Comparison of ENCODE assay signal across 8 cellular contexts in genomic region chr7:128596336-128597128, GRCh38.
A peak's percentile ranks its signal among the peaks of the same experiment; 100 is the strongest.
DNase-seq lines count a peak whose midpoint lies in the region; ATAC-seq, FAIRE-seq and TF ChIP-seq lines count a peak whose summit lies in the region.
"Not testable (repeated sequence)": the region's sequence is repeated elsewhere in the genome, so short reads cannot be mapped to it uniquely, and the experiment has no call there.

No MANE protein-coding gene starts in this region.

- H3K4me3 ChIP-seq in CD4-positive, alpha-beta memory T cell (ENCODE audit: low read length in 2 of 2); Panc1 (ENCODE audit: low read depth in 2 of 2, low read length in 2 of 2); adrenal gland; HepG2 (replicated peaks in 1 of 3; ENCODE audit: insufficient read depth in 1 of 3, low read depth in 2 of 3, low read length in 3 of 3); neural progenitor cell: not testable (repeated sequence)

- H3K36me3 Mint-ChIP-seq in CD4-positive, alpha-beta memory T cell = peaks cover 41 to 67% of the 10 kb centered on the region in 2 donors
- H3K36me3 Mint-ChIP-seq in H9 (ENCODE audit: insufficient read depth in 1 of 3, low read depth in 3 of 3) (peaks cover 7 to 37% (median 36%) of the 10 kb centered on the region in 3 experiments; a peak in 6 of 7 replicates), neural progenitor cell (peaks cover 35% of the 10 kb centered on the region)
- peaks cover 45% of the 10 kb centered on the region for H3K36me3 Mint-ChIP-seq in effector memory CD8-positive, alpha-beta T cell (ENCODE audit: insufficient read depth)
- H3K36me3 Mint-ChIP-seq in stimulated activated memory B cell treated with anti-CD40 and anti-IgM and Interleukin-4, amounts not matched to agents 10 μg/mL and 1 μg/mL and 100 μg/mL, for 72 hours = peaks cover 48% of the 10 kb centered on the region

- H3K23me2 ChIP-seq in H9 (ENCODE audit: insufficient read length, low read depth, low read length, poor library complexity, severe bottlenecking) = not testable (repeated sequence)

- H3K27ac Mint-ChIP-seq in CD4-positive, alpha-beta memory T cell = peak overlapping the region in 4 of 7 donors; percentile 21 to 78 (median 55)
- H3K27ac Mint-ChIP-seq in H9 = peak overlapping the region in 2 of 3 experiments; percentile 1 to 9; a peak in 3 of 7 replicates
- H3K27ac Mint-ChIP-seq in effector memory CD8-positive, alpha-beta T cell = peak overlapping the region; percentile 3 to 28
- H3K27ac Mint-ChIP-seq in neural progenitor cell = not testable (repeated sequence)
- H3K27ac Mint-ChIP-seq in stimulated activated memory B cell treated with anti-CD40 and anti-IgM and Interleukin-4, amounts not matched to agents 10 μg/mL and 1 μg/mL and 100 μg/mL, for 72 hours = peak overlapping the region; percentile 29

- not testable (repeated sequence) for H3K79me1 ChIP-seq in H9 (ENCODE audit: insufficient read depth, low read depth, low read length, poor library complexity, severe bottlenecking)

- H3T11ph ChIP-seq in H9 (ENCODE audit: low read length) = not testable (repeated sequence)

- not testable (repeated sequence) for H3K36me3 ChIP-seq in CD4-positive, alpha-beta memory T cell (ENCODE audit: insufficient read depth, low read length); Panc1 (ENCODE audit: control insufficient read depth, insufficient read depth, low read length); neural progenitor cell
- H3K36me3 ChIP-seq in adrenal gland (replicated peaks in 1 of 2) = peaks cover 0 to 15% of the 10 kb centered on the region in 2 donors
- peaks cover 1 to 25% of the 10 kb centered on the region in 2 experiments; a peak in 4 of 5 replicates for H3K36me3 ChIP-seq in HepG2 (replicated peaks in 1 of 2; ENCODE audit: control insufficient read depth in 1 of 2, insufficient read depth in 2 of 2, low read length in 2 of 2)

- H2BK20ac ChIP-seq in H9 (ENCODE audit: low read depth, low read length, poor library complexity, severe bottlenecking) = not testable (repeated sequence)

- H4K5ac ChIP-seq in H9 (ENCODE audit: insufficient read length, low read depth, low read length) = not testable (repeated sequence)

- H3F3A ChIP-seq in neural progenitor cell (ENCODE audit: low read depth) = not testable (repeated sequence)

- H3K9me3 Mint-ChIP-seq in CD4-positive, alpha-beta memory T cell; H9; effector memory CD8-positive, alpha-beta T cell; neural progenitor cell; stimulated activated memory B cell treated with anti-CD40 and anti-IgM and Interleukin-4, amounts not matched to agents 10 μg/mL and 1 μg/mL and 100 μg/mL, for 72 hours: not testable (repeated sequence)

- H2AFZ ChIP-seq in H9 (ENCODE audit: low read length); HepG2 (ENCODE audit: low read length); neural progenitor cell (replicated peaks): not testable (repeated sequence)

- H3K14ac ChIP-seq in H9 (ENCODE audit: insufficient read depth, low read length) = not testable (repeated sequence)

- not testable (repeated sequence) for H2BK12ac ChIP-seq in H9 (ENCODE audit: insufficient read length, low read depth, low read length)

- H3K9ac ChIP-seq in H9 (ENCODE audit: extremely low read depth, insufficient read length, low read length); neural progenitor cell: not testable (repeated sequence)
- H3K9ac ChIP-seq in HepG2 (ENCODE audit: insufficient read depth, low read depth, low read length) = 0 out of 2 replicates have a peak overlapping the region, but pooled peaks have one; percentile 29

- in situ Hi-C loops in Panc1 (cut with HindIII; ENCODE audit: low pct_unique_long_range_greater_than_20kb, low sequenced_read_pairs); HepG2 (cut with HindIII; ENCODE audit: extremely low pct_ligation_motif_present, low pct_unique_long_range_greater_than_20kb): not testable (repeated sequence)

- not testable (repeated sequence) for H3K56ac ChIP-seq in H9 (ENCODE audit: insufficient read length, low read depth, low read length)

- BruUV-seq in Panc1 (replicated peaks; lab: Mats Ljungman, UMichigan); HepG2 (replicated peaks; lab: Mats Ljungman, UMichigan): not testable (repeated sequence)

- not testable (repeated sequence) for H3K27me3 ChIP-seq in CD4-positive, alpha-beta memory T cell (ENCODE audit: insufficient read depth, low read length); H9 (ENCODE audit: insufficient read depth, low read length); Panc1 (ENCODE audit: control insufficient read depth, insufficient read depth, low read length); adrenal gland; HepG2 (ENCODE audit: control insufficient read depth in 1 of 2, insufficient read depth in 2 of 2, low read length in 2 of 2); neural progenitor cell

- ATAC-seq in Panc1 (peak; percentile 21; the same call in 1 of the 2 replicates), HepG2 (peak; percentile 96)
- not testable (repeated sequence) for ATAC-seq in effector memory CD8-positive, alpha-beta T cell (replicated peaks); stimulated activated memory B cell treated with anti-CD40 and anti-IgM and Interleukin-4, amounts not matched to agents 10 μg/mL and 1 μg/mL and 100 μg/mL, for 72 hours

- H3K4ac ChIP-seq in H9 (ENCODE audit: low read depth, low read length) = not testable (repeated sequence)

- H2BK120ac ChIP-seq in H9 (ENCODE audit: low read depth, low read length, poor library complexity, severe bottlenecking) = not testable (repeated sequence)

- TF ChIP-seq CTCF in H9 (conservative IDR thresholded peaks at IDR 0.05); Panc1 (IDR thresholded peaks at IDR 0.05); adrenal gland (IDR thresholded peaks at IDR 0.05); HepG2 (CRISPR knock-in tag; IDR thresholded peaks at IDR 0.05); neural progenitor cell (IDR thresholded peaks at IDR 0.05): not testable (repeated sequence)

- DNase-seq in CD4-positive, alpha-beta memory T cell; H9; Panc1 (ENCODE audit: low read depth, low spot score); effector memory CD8-positive, alpha-beta T cell; neural progenitor cell (ENCODE audit: low spot score): not testable (repeated sequence)
- DNase-seq in adrenal gland = peak in 1 of 7 donors; percentile 56
- peak; percentile 84 for DNase-seq in HepG2 (ENCODE audit: low spot score)

- H3K4me3 Mint-ChIP-seq in CD4-positive, alpha-beta memory T cell; H9; effector memory CD8-positive, alpha-beta T cell; stimulated activated memory B cell treated with anti-CD40 and anti-IgM and Interleukin-4, amounts not matched to agents 10 μg/mL and 1 μg/mL and 100 μg/mL, for 72 hours: not testable (repeated sequence)
- peak overlapping the region; percentile 6 for H3K4me3 Mint-ChIP-seq in neural progenitor cell

- TF ChIP-seq EP300 in HepG2 (IDR thresholded peaks at IDR 0.05; ENCODE audit: low read depth in 2 of 2, low read length in 2 of 2) = peak in 1 of 2 experiments; percentile 42; a peak in 2 of 4 replicates
- TF ChIP-seq EP300 in HepG2 (CRISPR knock-in tag; IDR thresholded peaks at IDR 0.05; ENCODE audit: borderline replicate concordance) = not testable (repeated sequence)

- peaks cover 12 to 24% (median 19%) of the 10 kb centered on the region in 4 donors for H3K4me1 Mint-ChIP-seq in CD4-positive, alpha-beta memory T cell
- peaks cover 19 to 22% of the 10 kb centered on the region in 2 experiments for H3K4me1 Mint-ChIP-seq in H9
- H3K4me1 Mint-ChIP-seq in effector memory CD8-positive, alpha-beta T cell (ENCODE audit: low read depth in 2 of 2) = peaks cover 4 to 22% of the 10 kb centered on the region in 2 donors
- not testable (repeated sequence) for H3K4me1 Mint-ChIP-seq in neural progenitor cell; stimulated activated memory B cell treated with anti-CD40 and anti-IgM and Interleukin-4, amounts not matched to agents 10 μg/mL and 1 μg/mL and 100 μg/mL, for 72 hours

- TF ChIP-seq RAD21 in HepG2 (CRISPR knock-in tag; IDR thresholded peaks at IDR 0.05) = not testable (repeated sequence)

- H2BK15ac ChIP-seq in H9 (ENCODE audit: low read depth, low read length) = not testable (repeated sequence)

- not testable (repeated sequence) for H3K27me3 Mint-ChIP-seq in CD4-positive, alpha-beta memory T cell; H9 (ENCODE audit: low read depth); effector memory CD8-positive, alpha-beta T cell; neural progenitor cell (ENCODE audit: insufficient read depth, low read depth); stimulated activated memory B cell treated with anti-CD40 and anti-IgM and Interleukin-4, amounts not matched to agents 10 μg/mL and 1 μg/mL and 100 μg/mL, for 72 hours

- not testable (repeated sequence) for H3K4me2 ChIP-seq in H9 (ENCODE audit: insufficient read depth, insufficient read length, low read length); neural progenitor cell
- H3K4me2 ChIP-seq in HepG2 (ENCODE audit: low read depth, low read length) = peak overlapping the region; percentile 50

- not testable (repeated sequence) for H3K27ac ChIP-seq in CD4-positive, alpha-beta memory T cell (ENCODE audit: low read depth, low read length); H9 (ENCODE audit: insufficient read length, low read depth, low read length); Panc1 (ENCODE audit: low read length); neural progenitor cell
- H3K27ac ChIP-seq in adrenal gland (peak overlapping the region in 3 of 5 donors; percentile 49 to 71 (median 57)), HepG2 (ENCODE audit: extremely low read length, insufficient read depth, low read length) (peak overlapping the region; percentile 81)

- peak; percentile 75 for FAIRE-seq in HepG2 (lab: Jason Lieb, UNC)

- not testable (repeated sequence) for H2AK5ac ChIP-seq in H9 (ENCODE audit: insufficient read length, low read length)

- H3K18ac ChIP-seq in H9 (ENCODE audit: insufficient read length, low read depth, low read length) = not testable (repeated sequence)

- H3K23ac ChIP-seq in H9 (ENCODE audit: insufficient read length, low read depth, low read length) = not testable (repeated sequence)

- CTCF ChIA-PET in CD4-positive, alpha-beta memory T cell (lab: Charles Lee; ENCODE audit: partially characterized antibody); Panc1 (lab: Charles Lee); HepG2 (lab: Yijun Ruan, JAX; ENCODE audit: low intra/inter-chr PET ratio, low total read pairs): not testable (repeated sequence)

- H4K20me1 ChIP-seq in H9 (ENCODE audit: control insufficient read depth, insufficient read depth, insufficient read length); HepG2 (ENCODE audit: insufficient read depth, low read length); neural progenitor cell (ENCODE audit: low read depth): not testable (repeated sequence)

- H3K4me1 ChIP-seq in CD4-positive, alpha-beta memory T cell (ENCODE audit: insufficient read depth, low read length); H9 (ENCODE audit: insufficient read depth, low read length); Panc1 (ENCODE audit: control insufficient read depth, insufficient read depth, low read length); adrenal gland (replicated peaks in 1 of 2); neural progenitor cell: not testable (repeated sequence)
- peaks cover 25% of the 10 kb centered on the region for H3K4me1 ChIP-seq in HepG2 (ENCODE audit: insufficient read depth, low read length)

- H2BK5ac ChIP-seq in H9 (ENCODE audit: insufficient read length, low read length) = not testable (repeated sequence)

- H3K79me2 ChIP-seq in H9 (ENCODE audit: insufficient read depth, low read length); HepG2 (ENCODE audit: insufficient read depth, low read length); neural progenitor cell (ENCODE audit: low read depth): not testable (repeated sequence)

- no CpG with 5 or more reads among the region's 8 CpGs for whole genome bisulfite sequencing in H9 (ENCODE audit: extremely low coverage, insufficient read length, low lambda C conversion rate)
- 68 to 71% (median 69%) methylated on average over 8 of the region's 8 CpGs for WGBS in adrenal gland, 4 donors
- 12% methylated on average over 8 of the region's 8 CpGs for WGBS in HepG2 (ENCODE audit: low lambda C conversion rate)

- POLR2A ChIA-PET in CD4-positive, alpha-beta memory T cell (lab: Charles Lee; ENCODE audit: partially characterized antibody); Panc1 (lab: Charles Lee): not testable (repeated sequence)
- POLR2A ChIA-PET in HepG2 (lab: Yijun Ruan, JAX) = interaction anchor here (0.9 kb wide), 1 partner anchor 122 kb away, joined by 3 read pairs; no protein-coding TSS in a partner anchor

- TF ChIP-seq POLR2A in adrenal gland (IDR thresholded peaks at IDR 0.05); HepG2 (IDR thresholded peaks at IDR 0.05; ENCODE audit: insufficient read depth in 1 of 2, low read depth in 2 of 2, low read length in 2 of 2): not testable (repeated sequence)

- H3K9me3 ChIP-seq in CD4-positive, alpha-beta memory T cell (ENCODE audit: control insufficient read depth in 1 of 2, low read length in 2 of 2); H9 (ENCODE audit: control insufficient read depth, low read depth, low read length); Panc1 (ENCODE audit: control insufficient read depth, insufficient read depth, low read depth, low read length); adrenal gland (replicated peaks in 1 of 3); HepG2 (ENCODE audit: low read length); neural progenitor cell (ENCODE audit: low read depth): not testable (repeated sequence)

- not testable (repeated sequence) for H4K8ac ChIP-seq in H9 (replicated peaks; ENCODE audit: insufficient read length, low read depth, low read length)

- intact Hi-C loops in CD4-positive, alpha-beta memory T cell (cut with micrococcal nuclease); Panc1 (cut with micrococcal nuclease; ENCODE audit: unreplicated experiment); adrenal gland (cut with DNase I); HepG2 (cut with micrococcal nuclease; ENCODE audit: unreplicated experiment): not testable (repeated sequence)

- not testable (repeated sequence) for H4K91ac ChIP-seq in H9 (ENCODE audit: insufficient read length, low read depth, low read length)
